ENCODE assay signal across 15 cellular contexts in the genomic region with DNA sequence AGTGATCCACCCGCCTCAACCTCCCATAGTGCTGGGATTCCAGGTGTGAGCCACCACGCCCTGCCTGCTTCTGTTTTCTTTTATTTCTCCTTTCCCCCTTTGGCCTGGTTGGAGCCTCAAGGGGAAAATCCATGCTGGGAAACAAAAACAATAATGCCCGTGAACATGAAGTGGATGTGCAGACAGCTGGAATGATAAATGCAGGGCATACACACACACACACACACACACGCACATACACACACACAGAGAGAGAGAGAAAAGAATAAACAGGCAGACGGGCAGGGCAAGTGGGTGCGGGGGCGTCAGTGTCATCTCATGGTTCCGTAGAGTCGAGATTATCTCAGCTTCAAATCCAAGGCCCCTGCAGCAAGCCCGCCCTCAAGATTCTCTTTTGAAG. TPM values are rescaled to one million over a fixed set of nuclear protein-coding genes. Genes with fewer than 3 reads are reported as not detected.
DNase-seq lines count a peak whose midpoint lies in the region; ATAC-seq and TF ChIP-seq lines count a peak whose summit lies in the region.
"Had no signal": no experiment of that assay in that cellular context is flagged by ENCODE, and none has a peak within 500 bp of the region (broad histone marks: within the 10 kb centered on the region; RNA-seq: fewer than 3 reads in every experiment).

No MANE protein-coding gene starts in this region.

- H3K4me1 ChIP-seq in CD8-positive, alpha-beta T cell (ENCODE audit: insufficient read depth, low read length), result peaks cover 28% of the 10 kb centered on the region
- H3K4me1 ChIP-seq in lower lobe of right lung, result peaks cover 33% of the 10 kb centered on the region

- H3K27ac ChIP-seq in CD8-positive, alpha-beta T cell (ENCODE audit: low read depth, low read length), result no peak overlapping the region
- no peak overlapping the region for H3K27ac ChIP-seq in lower lobe of right lung

- no peak for TF ChIP-seq CTCF in CD8-positive, alpha-beta T cell (IDR thresholded peaks at IDR 0.05)
- no peak for TF ChIP-seq CTCF in lower lobe of right lung (IDR thresholded peaks at IDR 0.05)

- no peaks in the 10 kb centered on the region for H3K9me3 ChIP-seq in CD8-positive, alpha-beta T cell (ENCODE audit: low read length)
- H3K9me3 ChIP-seq in lower lobe of right lung, result no peaks in the 10 kb centered on the region

- H3K4me3 Mint-ChIP-seq in CD8-positive, alpha-beta T cell, result peak overlapping the region; percentile 3
- H3K4me3 Mint-ChIP-seq: neural crest cell had no signal

- no peaks in the 10 kb centered on the region for H3K36me3 ChIP-seq in CD8-positive, alpha-beta T cell (ENCODE audit: insufficient read depth, low read length)
- H3K36me3 ChIP-seq in lower lobe of right lung, result no peaks in the 10 kb centered on the region

- intact Hi-C loops in CD8-positive, alpha-beta T cell (cut with DNase I, micrococcal nuclease), result no loop called here
- intact Hi-C loops in lower lobe of right lung (cut with DNase I), result no loop called here

- peak; percentile 35 for ATAC-seq in CD8-positive, alpha-beta T cell
- ATAC-seq in lower lobe of right lung, result no peak
- ATAC-seq in HG03175 (IDR thresholded peaks at IDR 0.05; ENCODE audit: unreplicated experiment), result no peak
- ATAC-seq: left ventricle myocardium superior had no signal

- peak overlapping the region; percentile 79 for H3K27ac Mint-ChIP-seq in CD8-positive, alpha-beta T cell

- no peaks in the 10 kb centered on the region for H3K36me3 Mint-ChIP-seq in CD8-positive, alpha-beta T cell

- H3K4me1 Mint-ChIP-seq in CD8-positive, alpha-beta T cell (ENCODE audit: low read depth), result peaks cover 28% of the 10 kb centered on the region

- no peaks in the 10 kb centered on the region for H3K9me3 Mint-ChIP-seq in CD8-positive, alpha-beta T cell
- H3K9me3 Mint-ChIP-seq: neural crest cell had no signal

- H3K27me3 ChIP-seq in CD8-positive, alpha-beta T cell (ENCODE audit: insufficient read depth, low read length), result no peaks in the 10 kb centered on the region
- H3K27me3 ChIP-seq in lower lobe of right lung (ENCODE audit: low read depth), result no peaks in the 10 kb centered on the region

- H3K4me3 ChIP-seq in CD8-positive, alpha-beta T cell (ENCODE audit: low read depth, low read length), result no peak overlapping the region
- H3K4me3 ChIP-seq in lower lobe of right lung, result no peak overlapping the region

- POLR2A ChIA-PET in CD8-positive, alpha-beta T cell (lab: Charles Lee), result interaction anchor here (1.4 kb wide), 3 partner anchors 12 to 55 kb away, joined by 4 to 5 read pairs (median 4); partner anchors contain the start of gene POP4

- DNase-seq in CD8-positive, alpha-beta T cell, result peak in 2 of 7 experiments; percentile 59 to 78
- DNase-seq in activated CD4-positive, alpha-beta T cell treated with anti-CD3 and anti-CD28 coated beads for 48 hours, result peak; percentile 75
- DNase-seq in amniotic epithelial cell (ENCODE audit: low read depth), result peak; percentile 64
- DNase-seq in stimulated activated CD4-positive, alpha-beta T cell treated with anti-CD3 and anti-CD28 coated beads, Interleukin-2, amount 100 ng/mL, for 4 hours (ENCODE audit: low read depth), result peak; percentile 66
- DNase-seq in SIG-M5 treated with dmso at 0.1 percent for 504 hours (lab: John Stamatoyannopoulos, UW; ENCODE audit: unreplicated experiment), result no peak
- DNase-seq in lower lobe of right lung, result no peak
- DNase-seq in COLO829 (ENCODE audit: low spot score), result no peak
- DNase-seq: central memory CD4-positive, alpha-beta T cell; DMS53; left ventricle myocardium superior; NCI-H1417 treated with DMSO at 0.1 percent for 48 hours; NCI-H82; Right ventricle myocardium superior had no signal

- CTCF ChIA-PET in CD8-positive, alpha-beta T cell (lab: Charles Lee), result interaction anchor here (1.1 to 4.4 kb wide), 5 partner anchors 8 to 56 kb away, joined by 4 to 36 read pairs (median 11); no protein-coding TSS in a partner anchor

- H3K27me3 Mint-ChIP-seq in CD8-positive, alpha-beta T cell (ENCODE audit: low read depth), result no peaks in the 10 kb centered on the region

RNA-seq across cellular contexts. Expression of gene PLEKHF1, which starts 4.4 kb away (rescaled TPM):
- 10 to 100 TPM; 33.7 to 34.1 TPM for total RNA-seq in CD8-positive, alpha-beta T cell
- total RNA-seq in lower lobe of right lung, result 15.5 TPM

RNA-seq across cellular contexts. Expression of gene C19orf12, which starts 54.2 kb away (rescaled TPM):
- total RNA-seq in CD8-positive, alpha-beta T cell, result 1 to 10 TPM; 7.0 to 8.9 TPM
- 19.2 TPM for total RNA-seq in lower lobe of right lung

RNA-seq across cellular contexts. Expression of gene POP4, which starts 54.8 kb away (rescaled TPM):
- total RNA-seq in CD8-positive, alpha-beta T cell, result 10 to 100 TPM; 43.2 to 47.5 TPM
- total RNA-seq in lower lobe of right lung, result 44.4 TPM

Comparison
In these comparisons a context has a peak if more than half of its experiments do, and no peak if none do; other contexts are left out.
1. DNase-seq: peak in activated CD4-positive, alpha-beta T cell treated with anti-CD3 and anti-CD28 coated beads for 48 hours (single experiment), amniotic epithelial cell (single experiment) and stimulated activated CD4-positive, alpha-beta T cell treated with anti-CD3 and anti-CD28 coated beads, Interleukin-2, amount 100 ng/mL, for 4 hours (single experiment); none in SIG-M5 treated with dmso at 0.1 percent for 504 hours (single experiment), lower lobe of right lung (single experiment) and COLO829 (single experiment).